ENCODE assay signal across 15 cellular contexts in the genomic region with DNA sequence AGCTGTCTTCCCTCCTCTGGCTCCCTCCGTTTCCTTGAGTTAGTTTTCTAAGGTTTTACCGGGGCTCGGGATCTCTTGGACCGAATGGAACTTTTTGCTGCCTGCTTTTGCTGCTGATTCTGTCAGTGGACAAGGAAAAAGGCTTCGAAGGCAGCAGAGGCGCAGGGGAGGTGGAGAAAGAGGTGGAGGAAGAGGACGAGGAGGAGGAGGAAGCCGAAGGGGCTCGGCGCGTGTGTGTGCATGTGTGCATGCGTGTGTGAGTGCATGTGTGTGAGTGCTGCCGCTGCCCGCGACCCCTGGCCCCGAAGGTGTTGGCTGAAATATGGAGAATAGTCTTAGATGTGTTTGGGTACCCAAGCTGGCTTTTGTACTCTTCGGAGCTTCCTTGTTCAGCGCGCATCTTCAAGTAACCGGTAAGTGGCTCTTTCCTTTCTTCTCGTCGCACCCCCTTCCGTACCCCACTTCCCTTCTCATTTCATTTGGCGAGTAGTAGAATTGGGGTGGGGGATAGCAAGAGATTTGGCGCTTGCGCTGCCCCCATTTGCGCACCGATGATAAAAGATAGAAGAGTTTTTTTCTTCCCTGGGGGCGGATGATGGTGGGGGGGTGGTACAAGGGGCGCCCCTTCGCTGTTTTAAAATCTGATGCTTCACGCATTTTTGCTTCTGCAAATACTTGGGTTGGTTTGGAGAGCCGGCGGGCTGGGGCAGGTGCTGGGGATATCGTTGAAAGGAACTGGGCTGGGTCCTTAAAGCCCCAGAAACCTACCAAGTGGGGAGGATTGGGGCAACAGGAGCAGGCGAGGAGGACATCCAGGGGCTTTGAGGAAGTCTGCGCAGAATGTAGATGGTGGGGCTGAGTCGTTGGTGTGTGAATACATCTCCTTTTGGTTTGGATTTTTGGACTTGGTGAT. TPM values are rescaled to one million over a fixed set of nuclear protein-coding genes. Genes with fewer than 3 reads are reported as not detected.
DNase-seq lines count a peak whose midpoint lies in the region; ATAC-seq, FAIRE-seq and TF ChIP-seq lines count a peak whose summit lies in the region.
"Had no signal": no experiment of that assay in that cellular context is flagged by ENCODE, and none has a peak within 500 bp of the region (broad histone marks: within the 10 kb centered on the region; RNA-seq: fewer than 3 reads in every experiment).

No MANE protein-coding gene starts in this region.

- H3K27me3 Mint-ChIP-seq in nephron (ENCODE audit: low read depth) = peaks cover 5% of the 10 kb centered on the region
- H3K27me3 Mint-ChIP-seq: activated naive CD4-positive, alpha-beta T cell treated with anti-CD3 and anti-CD28 coated beads, Interleukin-2, amount 10 ng/mL, durations not matched to agents 7 days and 5 days had no signal

- no peak overlapping the region for H3K27ac Mint-ChIP-seq in nephron
- H3K27ac Mint-ChIP-seq: activated CD8-positive, alpha-beta T cell treated with anti-CD3 and anti-CD28 coated beads for 36 hours; T-helper 2 cell treated with Interferon-gamma antibody and Interleukin-4, amounts not matched to agents 5 μg/mL and 100 μg/mL, for 36 hours had no signal

- no peak for TF ChIP-seq RAD21 in A549 (conservative IDR thresholded peaks at IDR 0.05 in 1 of 2, IDR thresholded peaks at IDR 0.05 in 1 of 2)

- H3K36me3 ChIP-seq in endocrine pancreas (ENCODE audit: control insufficient read depth, insufficient read depth, low read length) = no peaks in the 10 kb centered on the region
- H3K36me3 ChIP-seq: BLaER1 treated with 17β-estradiol and CSF1 and Interleukin-3, amounts not matched to agents 10 nM and 100 nM had no signal

- CTCF ChIA-PET in A549 (lab: Yijun Ruan, JAX) = interaction anchor here (0.6 to 4.0 kb wide), 10 partner anchors 22 to 338 kb away, joined by 3 to 24 read pairs (median 4); no protein-coding TSS in a partner anchor

- FAIRE-seq in A549 (lab: Jason Lieb, UNC) (no peak), frontal cortex (lab: Jason Lieb, UNC) (no peak)

- no peak for DNase-seq in A549 (ENCODE audit: low read depth in 1 of 2, low spot score in 1 of 2)
- peak; percentile 27 for DNase-seq in NCI-H1417 treated with DMSO at 0.1 percent for 48 hours (lab: John Stamatoyannopoulos, UW)
- no peak for DNase-seq in frontal cortex (ENCODE audit: low spot score in 2 of 2)
- DNase-seq: activated naive CD4-positive, alpha-beta T cell treated with anti-CD3 and anti-CD28 coated beads, Interleukin-2, amount 10 ng/mL, durations not matched to agents 7 days and 5 days; GOT3 had no signal

- peaks cover 4% of the 10 kb centered on the region for H3K27me3 ChIP-seq in endocrine pancreas (ENCODE audit: control insufficient read depth, insufficient read depth, low read length)

- ATAC-seq in A549 (peak in 1 of 2 experiments; percentile 15; a peak in 2 of 6 replicates), GM18511 (IDR thresholded peaks at IDR 0.05; ENCODE audit: unreplicated experiment) (no peak), HG02885 (IDR thresholded peaks at IDR 0.05; ENCODE audit: poor library complexity, unreplicated experiment) (no peak), GM21423 (IDR thresholded peaks at IDR 0.05; ENCODE audit: unreplicated experiment) (no peak)
- ATAC-seq: activated CD8-positive, alpha-beta T cell treated with anti-CD3 and anti-CD28 coated beads for 36 hours had no signal

- POLR2A ChIA-PET in A549 (lab: Yijun Ruan, JAX) = no interaction called here

- H3K4me1 Mint-ChIP-seq in nephron = peaks cover 27% of the 10 kb centered on the region
- H3K4me1 Mint-ChIP-seq: activated naive CD4-positive, alpha-beta T cell treated with anti-CD3 and anti-CD28 coated beads, Interleukin-2, amount 10 ng/mL, durations not matched to agents 7 days and 5 days had no signal

- TF ChIP-seq CTCF in A549 (IDR thresholded peaks at IDR 0.05) = no peak
- TF ChIP-seq CTCF in nephron (IDR thresholded peaks at IDR 0.05; ENCODE audit: unreplicated experiment in 3 of 3) = no peak

- peak overlapping the region; percentile 40 for H3K4me3 ChIP-seq in A549
- H3K4me3 ChIP-seq in endocrine pancreas (ENCODE audit: control insufficient read depth, insufficient read depth, low read length) = peak overlapping the region; percentile 80
- H3K4me3 ChIP-seq: BLaER1 treated with 17β-estradiol and CSF1 and Interleukin-3, amounts not matched to agents 10 nM and 100 nM had no signal

- TF ChIP-seq POLR2A in A549 (IDR thresholded peaks at IDR 0.05; ENCODE audit: low read length) = no peak

- H3K4me2 ChIP-seq in A549 = peak overlapping the region; percentile 76
- H3K4me2 ChIP-seq: BLaER1 treated with 17β-estradiol and CSF1 and Interleukin-3, amounts not matched to agents 10 nM and 100 nM had no signal

- H3K9me3 ChIP-seq in A549 = no peaks in the 10 kb centered on the region
- H3K9me3 ChIP-seq in endocrine pancreas (ENCODE audit: control insufficient read depth, low read length) = no peaks in the 10 kb centered on the region

- H3K4me1 ChIP-seq in A549 = 0 out of 3 replicates have a peak, but pooled peaks cover 9% of the 10 kb centered on the region
- H3K4me1 ChIP-seq in endocrine pancreas (ENCODE audit: control insufficient read depth, insufficient read depth, low read length) = no peaks in the 10 kb centered on the region

- no peak for TF ChIP-seq EP300 in A549 (IDR thresholded peaks at IDR 0.05)

- peak overlapping the region; percentile 43 for H3K9ac ChIP-seq in endocrine pancreas (ENCODE audit: control insufficient read depth, insufficient read depth, low read length)
- H3K9ac ChIP-seq: BLaER1 treated with 17β-estradiol and CSF1 and Interleukin-3, amounts not matched to agents 10 nM and 100 nM had no signal

- H3K27ac ChIP-seq in A549 = no peak overlapping the region
- H3K27ac ChIP-seq: BLaER1 treated with 17β-estradiol and CSF1 and Interleukin-3, amounts not matched to agents 10 nM and 100 nM had no signal

- H3K36me3 Mint-ChIP-seq in nephron (ENCODE audit: low read depth) = no peaks in the 10 kb centered on the region
- H3K36me3 Mint-ChIP-seq: activated naive CD4-positive, alpha-beta T cell treated with anti-CD3 and anti-CD28 coated beads, Interleukin-2, amount 10 ng/mL, durations not matched to agents 7 days and 5 days had no signal

- no peaks in the 10 kb centered on the region for H3K9me3 Mint-ChIP-seq in nephron
- H3K9me3 Mint-ChIP-seq: activated naive CD4-positive, alpha-beta T cell treated with anti-CD3 and anti-CD28 coated beads, Interleukin-2, amount 10 ng/mL, durations not matched to agents 7 days and 5 days; T-helper 2 cell treated with Interferon-gamma antibody and Interleukin-4, amounts not matched to agents 5 μg/mL and 100 μg/mL, for 36 hours had no signal

- H3K4me3 Mint-ChIP-seq in nephron = peak overlapping the region in 2 of 3 experiments; percentile 86
- H3K4me3 Mint-ChIP-seq: activated CD8-positive, alpha-beta T cell treated with anti-CD3 and anti-CD28 coated beads for 36 hours; activated naive CD4-positive, alpha-beta T cell treated with anti-CD3 and anti-CD28 coated beads, Interleukin-2, amount 10 ng/mL, durations not matched to agents 7 days and 5 days; T-helper 2 cell treated with Interferon-gamma antibody and Interleukin-4, amounts not matched to agents 5 μg/mL and 100 μg/mL, for 36 hours had no signal

- WGBS in A549 (ENCODE audit: missing lambda C conversion rate) = 27% methylated on average over 35 of the region's 38 CpGs

TF ChIP-seq in A549, 52 proteins besides CTCF, POLR2A, EP300 and RAD21:
- TF ChIP-seq ZC3H11A (IDR thresholded peaks at IDR 0.05) (no peak), MAFK (IDR thresholded peaks at IDR 0.05; ENCODE audit: partially characterized antibody) (no peak), RCOR1 (IDR thresholded peaks at IDR 0.05; ENCODE audit: low read depth, low read length) (no peak), NR3C1 (IDR thresholded peaks at IDR 0.05) (no peak), MAZ (IDR thresholded peaks at IDR 0.05; ENCODE audit: borderline replicate concordance, low read depth, low read length) (no peak), RARB (CRISPR knock-in tag; IDR thresholded peaks at IDR 0.05) (no peak)
- TF ChIP-seq, protein P1, sequence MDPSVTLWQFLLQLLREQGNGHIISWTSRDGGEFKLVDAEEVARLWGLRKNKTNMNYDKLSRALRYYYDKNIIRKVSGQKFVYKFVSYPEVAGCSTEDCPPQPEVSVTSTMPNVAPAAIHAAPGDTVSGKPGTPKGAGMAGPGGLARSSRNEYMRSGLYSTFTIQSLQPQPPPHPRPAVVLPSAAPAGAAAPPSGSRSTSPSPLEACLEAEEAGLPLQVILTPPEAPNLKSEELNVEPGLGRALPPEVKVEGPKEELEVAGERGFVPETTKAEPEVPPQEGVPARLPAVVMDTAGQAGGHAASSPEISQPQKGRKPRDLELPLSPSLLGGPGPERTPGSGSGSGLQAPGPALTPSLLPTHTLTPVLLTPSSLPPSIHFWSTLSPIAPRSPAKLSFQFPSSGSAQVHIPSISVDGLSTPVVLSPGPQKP (IDR thresholded peaks at IDR 0.05; ENCODE audit: low read depth, low read length) = no peak

RNA-seq across cellular contexts. Expression of a gene that starts 0.7 kb away (rescaled TPM):
- polyA plus RNA-seq in A549 (2011; rRNA removed) (0.11 and 0.12 TPM in 2 replicates), A549 (2017; fragmentation: RNase III; extraction: RNeasy Plus Mini Kit Qiagen cat#74134 plus additional on column Dnase treatment) (not detected in 3 replicates)
- 0.01 TPM in 1 of 2 replicates, not detected in the other for polyA plus RNA-seq in A549 (2012; cell fraction: cytosol; rRNA removed)
- not detected in 2 replicates for polyA plus RNA-seq in A549 (2012; cell fraction: nucleus; rRNA removed)
- 0.15 and 0.45 TPM in 2 replicates for polyA minus RNA-seq in A549 (2011; rRNA and poly(A)+ RNA removed)
- 15.1 TPM for total RNA-seq in frontal cortex
- total RNA-seq: activated CD8-positive, alpha-beta T cell treated with anti-CD3 and anti-CD28 coated beads for 36 hours; M059J; pulmonary artery endothelial cell had no signal
